ENCODE assay signal across 14 cellular contexts in the genomic region with DNA sequence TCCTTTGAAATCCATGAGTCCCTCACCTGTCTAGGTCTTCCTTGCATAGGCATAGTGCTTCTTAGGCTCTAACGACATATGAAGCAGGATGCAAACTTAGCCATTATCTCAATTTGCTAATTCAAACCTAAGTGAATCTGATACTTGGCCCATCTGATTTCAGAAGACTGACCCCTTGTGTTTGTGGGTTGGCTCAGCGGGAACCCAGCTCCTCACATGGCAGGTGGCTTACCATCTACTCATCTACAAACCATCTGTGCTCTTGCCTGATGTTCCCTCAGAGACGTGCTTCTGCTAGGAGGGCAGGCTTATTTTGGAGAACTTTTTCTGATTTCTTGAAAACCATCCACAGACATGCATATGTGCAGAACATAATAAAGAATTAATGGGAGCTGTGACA. TPM values are rescaled to one million over a fixed set of nuclear protein-coding genes. Genes with fewer than 3 reads are reported as not detected.
DNase-seq lines count a peak whose midpoint lies in the region; ATAC-seq and TF ChIP-seq lines count a peak whose summit lies in the region.
"Had no signal": no experiment of that assay in that cellular context is flagged by ENCODE, and none has a peak within 500 bp of the region (broad histone marks: within the 10 kb centered on the region; RNA-seq: fewer than 3 reads in every experiment).

No MANE protein-coding gene starts in this region.

- H3K4me3 ChIP-seq in kidney epithelial cell (ENCODE audit: low read depth, low read length) = no peak overlapping the region
- H3K4me3 ChIP-seq: ovary had no signal

- peaks cover 13% of the 10 kb centered on the region for H3K27me3 Mint-ChIP-seq in progenitor cell of endocrine pancreas

- H3K4me3 Mint-ChIP-seq in progenitor cell of endocrine pancreas (ENCODE audit: low read depth) = no peak overlapping the region
- H3K4me3 Mint-ChIP-seq: activated T-helper 1 cell treated with anti-CD3 and anti-CD28 coated beads, Interleukin-12 subunit alpha, Interleukin-12 subunit beta, Interleukin-2, Interleukin-4 antibody, amounts not matched to agents 30 ng/mL and 10 ng/mL and 1 ng/mL, durations not matched to agents 14 hours and 24 hours and 36 hours; memory B cell had no signal

- no peak overlapping the region for H3K27ac Mint-ChIP-seq in progenitor cell of endocrine pancreas
- H3K27ac Mint-ChIP-seq: activated T-helper 1 cell treated with anti-CD3 and anti-CD28 coated beads, Interleukin-12 subunit alpha, Interleukin-12 subunit beta, Interleukin-2, Interleukin-4 antibody, amounts not matched to agents 30 ng/mL and 10 ng/mL and 1 ng/mL, durations not matched to agents 14 hours and 24 hours and 36 hours; memory B cell had no signal

- H3K9me3 Mint-ChIP-seq in progenitor cell of endocrine pancreas (ENCODE audit: low read depth) = no peaks in the 10 kb centered on the region
- H3K9me3 Mint-ChIP-seq: activated T-helper 1 cell treated with anti-CD3 and anti-CD28 coated beads, Interleukin-12 subunit alpha, Interleukin-12 subunit beta, Interleukin-2, Interleukin-4 antibody, amounts not matched to agents 30 ng/mL and 10 ng/mL and 1 ng/mL, durations not matched to agents 14 hours and 24 hours and 36 hours; memory B cell had no signal

- no peaks in the 10 kb centered on the region for H3K36me3 Mint-ChIP-seq in progenitor cell of endocrine pancreas (ENCODE audit: insufficient read depth)
- H3K36me3 Mint-ChIP-seq: memory B cell had no signal

- TF ChIP-seq CTCF in kidney epithelial cell (IDR thresholded peaks at IDR 0.05; ENCODE audit: insufficient read depth, low read length, poor library complexity, severe bottlenecking) (peak; percentile 20), GM10266 (IDR thresholded peaks at IDR 0.05; ENCODE audit: control insufficient read depth, insufficient read depth, low read depth, missing control alignments) (no peak), progenitor cell of endocrine pancreas (IDR thresholded peaks at IDR 0.05; ENCODE audit: unreplicated experiment) (no peak)

- H3K4me1 Mint-ChIP-seq in progenitor cell of endocrine pancreas (ENCODE audit: low read depth) = no peaks in the 10 kb centered on the region
- H3K4me1 Mint-ChIP-seq: memory B cell had no signal

- DNase-seq in DMS 273 treated with DMSO at 0.1 percent for 48 hours (lab: John Stamatoyannopoulos, UW) = peak; percentile 74
- peak; percentile 43 for DNase-seq in HCEC 1CT
- peak; percentile 15 for DNase-seq in RKO (ENCODE audit: low spot score)
- DNase-seq in kidney epithelial cell (ENCODE audit: low read depth) = no peak
- DNase-seq in GM10266 (ENCODE audit: extremely low spot score) = no peak
- no peak for DNase-seq in stimulated activated naive CD4-positive, alpha-beta T cell treated with Interleukin-2 at 50 U/mL for 16 hours (lab: John Stamatoyannopoulos, UW)
- DNase-seq in progenitor cell of endocrine pancreas (ENCODE audit: low spot score, unreplicated experiment) = no peak
- DNase-seq: NCI-H526 treated with DMSO at 0.1 percent for 48 hours, ovary, Right ventricle myocardium superior, T1000 had no signal

- H3K36me3 ChIP-seq in kidney epithelial cell (ENCODE audit: control insufficient read depth, insufficient read depth, low read length) = no peaks in the 10 kb centered on the region
- H3K36me3 ChIP-seq: ovary had no signal

- no peaks in the 10 kb centered on the region for H3K27me3 ChIP-seq in kidney epithelial cell (ENCODE audit: control insufficient read depth, insufficient read depth, low read length)
- H3K27me3 ChIP-seq: ovary had no signal

- no peak for ATAC-seq in GM21515 (IDR thresholded peaks at IDR 0.05; ENCODE audit: unreplicated experiment)

RNA-seq across cellular contexts. Expression of a gene that starts 15.2 kb away (rescaled TPM):
- total RNA-seq in kidney epithelial cell (0.07 and 0.21 TPM in 2 replicates), progenitor cell of endocrine pancreas (0.53 and 0.55 TPM in 2 replicates)
- total RNA-seq: activated T-helper 1 cell treated with anti-CD3 and anti-CD28 coated beads, Interleukin-12 subunit alpha, Interleukin-12 subunit beta, Interleukin-2, Interleukin-4 antibody, amounts not matched to agents 30 ng/mL and 10 ng/mL and 1 ng/mL, durations not matched to agents 14 hours and 24 hours and 36 hours had no signal

RNA-seq across cellular contexts. Expression of a gene that starts 40.6 kb away (rescaled TPM):
- total RNA-seq in kidney epithelial cell = 7.1 and 7.2 TPM in 2 replicates
- 6.9 and 8.1 TPM in 2 replicates for total RNA-seq in progenitor cell of endocrine pancreas

Comparison
In these comparisons a context has a peak if more than half of its experiments do, and no peak if none do; other contexts are left out.
1. DNase-seq: peak in DMS 273 treated with DMSO at 0.1 percent for 48 hours (single experiment), HCEC 1CT (single experiment) and RKO (single experiment); none in kidney epithelial cell (single experiment), GM10266 (single experiment), stimulated activated naive CD4-positive, alpha-beta T cell treated with Interleukin-2 at 50 U/mL for 16 hours (single experiment) and progenitor cell of endocrine pancreas (single experiment).